In the genomic region with DNA sequence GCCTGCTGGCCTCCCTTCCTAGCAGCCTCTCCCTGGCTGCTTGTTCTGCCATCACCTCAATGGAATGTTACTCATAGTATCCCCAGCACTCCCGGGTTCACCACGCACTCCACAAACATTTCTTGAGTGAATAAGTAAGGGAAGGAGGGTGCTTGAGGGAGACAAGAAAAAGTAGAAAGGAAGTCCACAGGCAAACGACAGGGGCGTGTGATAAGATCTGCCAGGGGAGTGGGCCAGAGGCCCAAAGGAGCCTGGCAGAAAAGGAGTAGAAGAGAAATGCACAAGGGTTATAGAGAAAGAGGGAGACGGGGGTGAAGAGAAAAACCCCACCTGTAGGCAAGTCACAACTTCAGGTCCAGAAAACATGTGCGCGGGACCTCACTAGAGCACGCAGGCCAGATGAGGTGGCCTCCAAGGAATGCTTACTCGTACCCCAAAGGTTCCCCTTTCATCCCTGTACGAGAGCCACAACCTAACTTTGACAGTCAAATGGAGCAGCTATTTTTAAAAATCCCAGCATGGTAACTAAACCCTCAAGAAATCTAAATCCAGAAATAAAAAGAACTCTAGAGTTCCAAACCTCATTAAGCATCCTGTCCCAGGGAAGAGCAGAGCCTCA, we compare ENCODE assay signal across 9 cellular contexts. TPM values are rescaled to one million over a fixed set of nuclear protein-coding genes. Genes with fewer than 3 reads are reported as not detected.
DNase-seq lines count a peak whose midpoint lies in the region; ATAC-seq and TF ChIP-seq lines count a peak whose summit lies in the region.
"Had no signal": no experiment of that assay in that cellular context is flagged by ENCODE, and none has a peak within 500 bp of the region (broad histone marks: within the 10 kb centered on the region; RNA-seq: fewer than 3 reads in every experiment).

No MANE protein-coding gene starts in this region.

- no peak for TF ChIP-seq CTCF in AG04449 (IDR thresholded peaks at IDR 0.05; ENCODE audit: insufficient read depth, low read length, missing control alignments)

- no peaks in the 10 kb centered on the region for H3K27me3 Mint-ChIP-seq in naive thymus-derived CD4-positive, alpha-beta T cell
- H3K27me3 Mint-ChIP-seq: activated naive CD8-positive, alpha-beta T cell treated with anti-CD3 and anti-CD28 coated beads, Interleukin-2, amount 10 ng/mL, durations not matched to agents 7 days and 5 days had no signal

- POLR2A ChIA-PET in AG04449 (lab: Yijun Ruan, JAX), result interaction anchor here (2.5 kb wide), 1 partner anchor 10 kb away, joined by 13 read pairs; no protein-coding TSS in a partner anchor
- POLR2A ChIA-PET in naive thymus-derived CD4-positive, alpha-beta T cell (lab: Charles Lee), result interaction anchor here (0.9 kb wide), 1 partner anchor 9 kb away, joined by 3 read pairs; no protein-coding TSS in a partner anchor

- intact Hi-C loops in naive thymus-derived CD4-positive, alpha-beta T cell (cut with micrococcal nuclease), result no loop called here
- intact Hi-C loops in posterior vena cava (cut with DNase I), result no loop called here

- DNase-seq in AG04449 (ENCODE audit: low read depth, low spot score), result peak; percentile 70
- peak; percentile 94 for DNase-seq in NCI-H226
- peak; percentile 69 for DNase-seq in epidermal melanocyte (ENCODE audit: insufficient read length, low spot score)
- DNase-seq in naive thymus-derived CD4-positive, alpha-beta T cell, result no peak
- DNase-seq in posterior vena cava (ENCODE audit: low spot score), result no peak
- DNase-seq: activated naive CD8-positive, alpha-beta T cell treated with anti-CD3 and anti-CD28 coated beads, Interleukin-2, amount 10 ng/mL, durations not matched to agents 7 days and 5 days had no signal

- peak overlapping the region in 6 of 10 donors; percentile 19 to 63 (median 53) for H3K4me3 Mint-ChIP-seq in naive thymus-derived CD4-positive, alpha-beta T cell
- H3K4me3 Mint-ChIP-seq: activated naive CD8-positive, alpha-beta T cell treated with anti-CD3 and anti-CD28 coated beads, Interleukin-2, amount 10 ng/mL, durations not matched to agents 7 days and 5 days had no signal

- ATAC-seq in naive thymus-derived CD4-positive, alpha-beta T cell, result no peak
- no peak for ATAC-seq in GM19467 (IDR thresholded peaks at IDR 0.05; ENCODE audit: unreplicated experiment)
- no peak for ATAC-seq in HG02884 (IDR thresholded peaks at IDR 0.05; ENCODE audit: unreplicated experiment)
- ATAC-seq in HG03108 (IDR thresholded peaks at IDR 0.05; ENCODE audit: unreplicated experiment), result no peak

- no peak overlapping the region for H3K27ac ChIP-seq in naive thymus-derived CD4-positive, alpha-beta T cell (ENCODE audit: low read depth, low read length)

- H3K27ac Mint-ChIP-seq in naive thymus-derived CD4-positive, alpha-beta T cell, result peak overlapping the region in 7 of 9 donors; percentile 15 to 79 (median 51)

- peaks cover 0 to 8% (median 0%) of the 10 kb centered on the region in 3 experiments for H3K36me3 ChIP-seq in naive thymus-derived CD4-positive, alpha-beta T cell (ENCODE audit: control insufficient read depth in 2 of 3, insufficient read depth in 3 of 3, low read length in 3 of 3)

- peaks cover 49 to 86% (median 79%) of the 10 kb centered on the region in 7 donors for H3K4me1 Mint-ChIP-seq in naive thymus-derived CD4-positive, alpha-beta T cell

- H3K27me3 ChIP-seq in naive thymus-derived CD4-positive, alpha-beta T cell (ENCODE audit: control insufficient read depth in 2 of 2, insufficient read depth in 2 of 2, low read length in 2 of 2), result no peaks in the 10 kb centered on the region

- peaks cover 0 to 1% (median 0%) of the 10 kb centered on the region in 11 donors for H3K9me3 Mint-ChIP-seq in naive thymus-derived CD4-positive, alpha-beta T cell
- H3K9me3 Mint-ChIP-seq: activated naive CD8-positive, alpha-beta T cell treated with anti-CD3 and anti-CD28 coated beads, Interleukin-2, amount 10 ng/mL, durations not matched to agents 7 days and 5 days had no signal

- peaks cover 0 to 36% (median 0%) of the 10 kb centered on the region in 5 donors for H3K36me3 Mint-ChIP-seq in naive thymus-derived CD4-positive, alpha-beta T cell

- H3K9me3 ChIP-seq in naive thymus-derived CD4-positive, alpha-beta T cell (ENCODE audit: control insufficient read depth in 2 of 3, low read length in 3 of 3), result no peaks in the 10 kb centered on the region

- CTCF ChIA-PET in AG04449 (lab: Yijun Ruan, JAX), result interaction anchor here (1.0 to 2.5 kb wide), 6 partner anchors 10 to 82 kb away, joined by 3 to 8 read pairs (median 4); no protein-coding TSS in a partner anchor
- CTCF ChIA-PET in naive thymus-derived CD4-positive, alpha-beta T cell (lab: Charles Lee), result interaction anchor here (0.6 to 1.0 kb wide), 3 partner anchors 13 to 818 kb away, joined by 3 read pairs; no protein-coding TSS in a partner anchor

- no peak overlapping the region; the same call in 1 of the 2 replicates for H3K4me3 ChIP-seq in AG04449 (ENCODE audit: low read depth, low read length)
- H3K4me3 ChIP-seq in naive thymus-derived CD4-positive, alpha-beta T cell (ENCODE audit: low read length), result no peak overlapping the region

- peaks cover 11 to 26% of the 10 kb centered on the region in 2 donors for H3K4me1 ChIP-seq in naive thymus-derived CD4-positive, alpha-beta T cell (ENCODE audit: control insufficient read depth in 2 of 2, insufficient read depth in 2 of 2, low read length in 2 of 2)

RNA-seq across cellular contexts. Expression of a gene that starts 6.6 kb away (rescaled TPM):
- total RNA-seq in naive thymus-derived CD4-positive, alpha-beta T cell, result 10 to 100 TPM; 31.7 to 62.2 (median 33.4) TPM
- polyA plus RNA-seq in naive thymus-derived CD4-positive, alpha-beta T cell, result 10 to 100 TPM; 33.2 to 47.7 TPM
- total RNA-seq in posterior vena cava, result 10 to 100 TPM; 34.0 to 38.5 TPM

RNA-seq across cellular contexts. Expression of a gene that starts 22.9 kb away (rescaled TPM):
- 10 to 100 TPM in 4 of 5 experiments, 1 to 10 TPM in 1; 9.5 to 28.9 (median 15.1) TPM for total RNA-seq in naive thymus-derived CD4-positive, alpha-beta T cell
- 1 to 10 TPM; 6.9 to 7.9 TPM for polyA plus RNA-seq in naive thymus-derived CD4-positive, alpha-beta T cell
- 10 to 100 TPM; 14.7 to 15.8 TPM for total RNA-seq in posterior vena cava

Comparison
In these comparisons a context has a peak if more than half of its experiments do, and no peak if none do; other contexts are left out.
1. DNase-seq: peak in AG04449 (single experiment), NCI-H226 (single experiment) and epidermal melanocyte (single experiment); none in naive thymus-derived CD4-positive, alpha-beta T cell (0 of 9) and posterior vena cava (single experiment).